Comparison of ENCODE assay signal across 11 cellular contexts in the genomic region with DNA sequence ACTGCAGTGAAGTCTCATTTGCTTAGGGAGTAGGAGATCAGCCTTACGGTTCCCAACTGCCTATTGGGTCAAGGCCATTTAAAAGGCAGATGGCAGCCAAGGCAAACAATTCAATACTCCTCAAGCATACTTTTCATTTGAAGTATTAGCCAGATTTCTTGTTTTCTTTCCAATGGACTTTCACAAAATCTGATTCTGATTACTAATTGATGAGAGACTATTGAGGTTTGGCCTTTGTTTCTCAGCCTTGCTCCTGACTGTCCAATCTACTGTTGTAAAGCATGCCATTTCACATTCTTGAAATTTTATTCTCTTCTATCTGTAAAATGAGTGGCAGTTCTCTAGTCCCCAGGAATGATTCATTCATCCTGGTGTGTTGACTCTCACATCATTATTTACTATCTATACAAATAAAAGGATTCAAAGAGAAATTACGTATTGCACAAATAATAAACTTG.
DNase-seq lines count a peak whose midpoint lies in the region; ATAC-seq and TF ChIP-seq lines count a peak whose summit lies in the region.
"Had no signal": no experiment of that assay in that cellular context is flagged by ENCODE, and none has a peak within 500 bp of the region (broad histone marks: within the 10 kb centered on the region; RNA-seq: fewer than 3 reads in every experiment).

No MANE protein-coding gene starts in this region.

- no peak overlapping the region for H3K9ac ChIP-seq in Karpas-422 (ENCODE audit: low read length)

- no peak overlapping the region for H3K4me3 Mint-ChIP-seq in progenitor cell of endocrine pancreas (ENCODE audit: low read depth)
- H3K4me3 Mint-ChIP-seq in CD4-positive, alpha-beta memory T cell = no peak overlapping the region
- H3K4me3 Mint-ChIP-seq: dendritic cell treated with granulocyte-macrophage colony-stimulating factor and Interleukin-4, amounts not matched to agents 40 ng/mL and 50 ng/mL, for 4 days had no signal

- no TSS peak for BruUV-seq in Panc1 (replicated peaks; lab: Mats Ljungman, UMichigan)

- H3K9me3 Mint-ChIP-seq in progenitor cell of endocrine pancreas (ENCODE audit: low read depth) = peaks cover 3% of the 10 kb centered on the region
- peaks cover 0 to 2% (median 0%) of the 10 kb centered on the region in 8 donors for H3K9me3 Mint-ChIP-seq in CD4-positive, alpha-beta memory T cell

- in situ Hi-C loops in Panc1 (cut with HindIII; ENCODE audit: low pct_unique_long_range_greater_than_20kb, low sequenced_read_pairs) = no loop called here

- no peaks in the 10 kb centered on the region for H3K27me3 Mint-ChIP-seq in progenitor cell of endocrine pancreas
- no peaks in the 10 kb centered on the region for H3K27me3 Mint-ChIP-seq in CD4-positive, alpha-beta memory T cell

- ATAC-seq in Panc1 (peak; percentile 90), GM18873 (IDR thresholded peaks at IDR 0.05; ENCODE audit: low FRiP score, unreplicated experiment) (no peak)

- H3K4me1 ChIP-seq in Panc1 (ENCODE audit: control insufficient read depth, insufficient read depth, low read length) (peaks cover 20% of the 10 kb centered on the region), Karpas-422 (ENCODE audit: low read length) (no peaks in the 10 kb centered on the region)
- H3K4me1 ChIP-seq in CD4-positive, alpha-beta memory T cell (ENCODE audit: insufficient read depth, low read length) = peaks cover 14% of the 10 kb centered on the region

- H3K9me3 ChIP-seq in Panc1 (ENCODE audit: control insufficient read depth, insufficient read depth, low read depth, low read length) (no peaks in the 10 kb centered on the region), Karpas-422 (ENCODE audit: low read length) (0 out of 2 replicates have a peak, but pooled peaks cover 5% of the 10 kb centered on the region)
- no peaks in the 10 kb centered on the region for H3K9me3 ChIP-seq in CD4-positive, alpha-beta memory T cell (ENCODE audit: control insufficient read depth in 1 of 2, low read length in 2 of 2)

- H3K4me3 ChIP-seq in Panc1 (ENCODE audit: low read depth in 2 of 2, low read length in 2 of 2) = no peak overlapping the region
- H3K4me3 ChIP-seq in CD4-positive, alpha-beta memory T cell (ENCODE audit: low read length in 2 of 2) = no peak overlapping the region
- H3K4me3 ChIP-seq in Karpas-422 (ENCODE audit: low read length) = no peak overlapping the region

- intact Hi-C loops in Panc1 (cut with micrococcal nuclease; ENCODE audit: unreplicated experiment) = no loop called here
- intact Hi-C loops in CD4-positive, alpha-beta memory T cell (cut with micrococcal nuclease) = no loop called here

- peaks cover 1% of the 10 kb centered on the region for H3K36me3 Mint-ChIP-seq in progenitor cell of endocrine pancreas (ENCODE audit: insufficient read depth)
- no peaks in the 10 kb centered on the region for H3K36me3 Mint-ChIP-seq in CD4-positive, alpha-beta memory T cell

- no peaks in the 10 kb centered on the region for H3K79me2 ChIP-seq in Karpas-422 (ENCODE audit: low read length)

- H3K4me2 ChIP-seq in Karpas-422 (ENCODE audit: low read depth, low read length, poor library complexity, severe bottlenecking) = no peak overlapping the region

- no peak for TF ChIP-seq CTCF in Panc1 (IDR thresholded peaks at IDR 0.05)
- TF ChIP-seq CTCF in progenitor cell of endocrine pancreas (IDR thresholded peaks at IDR 0.05; ENCODE audit: unreplicated experiment) = no peak

- peaks cover 12% of the 10 kb centered on the region for H3K4me1 Mint-ChIP-seq in progenitor cell of endocrine pancreas (ENCODE audit: low read depth)
- peaks cover 9 to 21% (median 13%) of the 10 kb centered on the region in 4 donors for H3K4me1 Mint-ChIP-seq in CD4-positive, alpha-beta memory T cell

- H3K27ac ChIP-seq in Panc1 (ENCODE audit: low read length) = peak overlapping the region; percentile 34; the same call in 1 of the 2 replicates
- no peak overlapping the region for H3K27ac ChIP-seq in CD4-positive, alpha-beta memory T cell (ENCODE audit: low read depth, low read length)
- no peak overlapping the region for H3K27ac ChIP-seq in Karpas-422 (ENCODE audit: low read length)

- H3K27me3 ChIP-seq in Panc1 (ENCODE audit: control insufficient read depth, insufficient read depth, low read length) = no peaks in the 10 kb centered on the region
- no peaks in the 10 kb centered on the region for H3K27me3 ChIP-seq in CD4-positive, alpha-beta memory T cell (ENCODE audit: insufficient read depth, low read length)
- H3K27me3 ChIP-seq in Karpas-422 (ENCODE audit: low read length) = no peaks in the 10 kb centered on the region

- no peak overlapping the region for H2AFZ ChIP-seq in Karpas-422 (ENCODE audit: low read length)

- H4K20me1 ChIP-seq in Karpas-422 (ENCODE audit: insufficient read depth, low read depth, low read length) = no peaks in the 10 kb centered on the region

- H3K36me3 ChIP-seq in Panc1 (ENCODE audit: control insufficient read depth, insufficient read depth, low read length) (no peaks in the 10 kb centered on the region; the same call in 1 of the 2 replicates), Karpas-422 (ENCODE audit: insufficient read depth, low read length) (no peaks in the 10 kb centered on the region)
- H3K36me3 ChIP-seq in CD4-positive, alpha-beta memory T cell (ENCODE audit: insufficient read depth, low read length) = no peaks in the 10 kb centered on the region

- no peaks in the 10 kb centered on the region for H3K9me2 ChIP-seq in Karpas-422 (replicated peaks; ENCODE audit: insufficient read depth, low read length)

- DNase-seq in AG08395 (ENCODE audit: low spot score) = peak; percentile 15
- peak; percentile 27 for DNase-seq in Panc1 (ENCODE audit: low read depth, low spot score)
- peak; percentile 62 for DNase-seq in fibroblast of peridontal ligament (ENCODE audit: extremely low read depth)
- no peak for DNase-seq in progenitor cell of endocrine pancreas (ENCODE audit: low spot score, unreplicated experiment)
- no peak for DNase-seq in CD4-positive, alpha-beta memory T cell
- no peak for DNase-seq in Karpas-422
- no peak for DNase-seq in germinal center (ENCODE audit: low spot score)
- DNase-seq: NCI-H69, substantia nigra had no signal

- H3K27ac Mint-ChIP-seq in progenitor cell of endocrine pancreas = peak overlapping the region; percentile 17
- H3K27ac Mint-ChIP-seq in CD4-positive, alpha-beta memory T cell = no peak overlapping the region
- H3K27ac Mint-ChIP-seq: dendritic cell treated with granulocyte-macrophage colony-stimulating factor and Interleukin-4, amounts not matched to agents 40 ng/mL and 50 ng/mL, for 4 days had no signal

- POLR2A ChIA-PET in Panc1 (lab: Charles Lee) = no interaction called here
- POLR2A ChIA-PET in CD4-positive, alpha-beta memory T cell (lab: Charles Lee; ENCODE audit: partially characterized antibody) = no interaction called here

- CTCF ChIA-PET in Panc1 (lab: Charles Lee) = no interaction called here
- CTCF ChIA-PET in CD4-positive, alpha-beta memory T cell (lab: Charles Lee; ENCODE audit: partially characterized antibody) = interaction anchor here (1.9 kb wide), 1 partner anchor 253 kb away, joined by 6 read pairs; no protein-coding TSS in a partner anchor

Comparison
In these comparisons a context has a peak if more than half of its experiments do, and no peak if none do; other contexts are left out.
1. DNase-seq: peak in AG08395 (single experiment), Panc1 (single experiment) and fibroblast of peridontal ligament (single experiment); none in progenitor cell of endocrine pancreas (single experiment), CD4-positive, alpha-beta memory T cell (0 of 5), Karpas-422 (single experiment) and germinal center (single experiment).